Comparison of ENCODE assay signal across 1 cellular context in the genomic region with DNA sequence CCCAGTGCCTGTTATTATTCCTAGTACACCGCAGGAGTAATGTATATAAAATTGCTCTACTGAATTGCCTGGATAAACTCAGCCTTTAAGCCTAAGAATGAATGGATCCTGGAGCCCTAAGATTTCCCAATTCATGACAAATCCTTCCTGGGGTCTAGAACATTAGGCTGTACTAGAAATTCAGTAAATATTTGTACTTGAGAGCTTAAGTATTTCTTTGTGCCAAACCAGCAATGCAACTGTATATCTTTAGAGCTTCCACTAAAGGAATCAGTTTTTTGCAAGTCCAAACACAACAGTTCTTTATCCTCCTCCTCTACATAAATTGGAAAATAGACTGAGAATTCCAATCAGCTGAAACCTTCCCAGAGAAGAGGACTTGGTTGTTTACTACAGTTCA.
TF ChIP-seq lines count a peak whose summit lies in the region.

No MANE protein-coding gene starts in this region.

TF ChIP-seq in IMR-90, 13 proteins besides CTCF, POLR2A, EP300 and RAD21 (continued from another document):
- TF ChIP-seq, protein P1, sequence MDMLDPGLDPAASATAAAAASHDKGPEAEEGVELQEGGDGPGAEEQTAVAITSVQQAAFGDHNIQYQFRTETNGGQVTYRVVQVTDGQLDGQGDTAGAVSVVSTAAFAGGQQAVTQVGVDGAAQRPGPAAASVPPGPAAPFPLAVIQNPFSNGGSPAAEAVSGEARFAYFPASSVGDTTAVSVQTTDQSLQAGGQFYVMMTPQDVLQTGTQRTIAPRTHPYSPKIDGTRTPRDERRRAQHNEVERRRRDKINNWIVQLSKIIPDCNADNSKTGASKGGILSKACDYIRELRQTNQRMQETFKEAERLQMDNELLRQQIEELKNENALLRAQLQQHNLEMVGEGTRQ (IDR thresholded peaks at IDR 0.05; ENCODE audit: low read depth, low read length), result no peak
